28 cellular contexts compared by ENCODE assay signal in the genomic region with DNA sequence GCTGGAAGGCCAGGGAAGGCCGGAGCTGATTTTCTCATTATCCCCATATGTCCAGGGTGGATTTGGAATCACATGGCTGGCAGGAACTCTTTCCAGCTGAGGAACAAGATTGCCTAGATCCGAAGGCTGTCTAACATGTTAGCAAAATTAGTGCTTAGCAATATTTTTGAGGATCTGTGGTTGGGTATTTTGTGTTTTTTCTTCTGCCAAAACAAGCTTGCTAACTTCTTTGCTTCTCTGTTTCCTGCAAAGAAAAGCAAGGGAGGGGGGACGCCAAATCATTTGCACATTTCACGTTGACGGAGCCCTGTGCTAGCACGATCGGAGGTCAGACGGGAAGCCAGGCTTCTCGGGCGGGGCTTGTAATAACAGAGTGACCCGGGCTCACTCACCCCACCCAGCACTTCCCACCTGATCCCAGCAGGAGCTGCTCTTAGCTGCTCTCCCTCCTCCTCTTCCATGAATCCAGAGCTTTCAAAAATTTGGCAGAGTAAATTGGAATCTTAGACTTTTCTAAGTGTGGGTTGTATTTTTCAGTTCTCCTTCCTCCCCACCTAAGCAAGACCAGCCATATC. TPM values are rescaled to one million over a fixed set of nuclear protein-coding genes. Genes with fewer than 3 reads are reported as not detected.
DNase-seq lines count a peak whose midpoint lies in the region; ATAC-seq and TF ChIP-seq lines count a peak whose summit lies in the region.
"Had no signal": no experiment of that assay in that cellular context is flagged by ENCODE, and none has a peak within 500 bp of the region (broad histone marks: within the 10 kb centered on the region; RNA-seq: fewer than 3 reads in every experiment).

No MANE protein-coding gene starts in this region.

- 30% methylated on average over 11 of the region's 11 CpGs for WGBS in mammary epithelial cell (ENCODE audit: low coverage, missing lambda C conversion rate)

- H3K4me2 ChIP-seq in mammary epithelial cell (ENCODE audit: insufficient read depth, low read depth, low read length): no peak overlapping the region
- H3K4me2 ChIP-seq: A549, KMS-11, SK-N-SH had no signal

- TF ChIP-seq CTCF in left ventricle myocardium inferior (IDR thresholded peaks at IDR 0.05; ENCODE audit: borderline replicate concordance) (no peak), right atrium auricular region (IDR thresholded peaks at IDR 0.05) (no peak), mammary epithelial cell (conservative IDR thresholded peaks at IDR 0.05 in 1 of 2, IDR thresholded peaks at IDR 0.05 in 1 of 2; ENCODE audit: extremely low read depth in 1 of 2, insufficient read depth in 1 of 2, low read depth in 1 of 2, low read length in 2 of 2) (no peak)

- peak; percentile 25 for DNase-seq in left ventricle myocardium inferior
- no peak for DNase-seq in right atrium auricular region (ENCODE audit: low spot score)
- DNase-seq in fibroblast of gingiva (ENCODE audit: low read depth): peak; percentile 6
- DNase-seq in left colon: no peak
- DNase-seq in midbrain (lab: John Stamatoyannopoulos, UW): no peak
- DNase-seq in RPMI8226: no peak
- DNase-seq in mammary epithelial cell: no peak
- DNase-seq in stimulated activated naive CD4-positive, alpha-beta T cell (lab: John Stamatoyannopoulos, UW): no peak
- DNase-seq: activated CD4-positive, alpha-beta T cell treated with anti-CD3 and anti-CD28 coated beads, Interleukin-2, amount 10 ng/mL, durations not matched to agents 7 days and 5 days; activated naive CD4-positive, alpha-beta T cell treated with anti-CD3 and anti-CD28 coated beads, Interleukin-2, amount 50 U/mL, for 16 hours; anterior cingulate cortex; DMS79; gastrocnemius medialis; GF-D8; GOT3; mesendoderm; NCI-H1694; NCI-H2171; occipital lobe; SK-N-SH; T-helper 2 cell; upper lobe of left lung had no signal

- H3K36me3 ChIP-seq in left ventricle myocardium inferior (no peaks in the 10 kb centered on the region), right atrium auricular region (no peaks in the 10 kb centered on the region), mammary epithelial cell (ENCODE audit: insufficient read depth, low read length) (no peaks in the 10 kb centered on the region)
- H3K36me3 ChIP-seq: BE2C, gastrocnemius medialis had no signal

- H3K4me3 ChIP-seq in left ventricle myocardium inferior (no peak overlapping the region), right atrium auricular region (no peak overlapping the region), mammary epithelial cell (replicated peaks in 1 of 3; ENCODE audit: insufficient read depth in 1 of 3, low read depth in 2 of 3, low read length in 3 of 3) (no peak overlapping the region)
- H3K4me3 ChIP-seq: A549, gastrocnemius medialis, skin epidermis, upper lobe of left lung had no signal

- H2AFZ ChIP-seq in mammary epithelial cell (ENCODE audit: low read depth, low read length): no peak overlapping the region

- peaks cover 99% of the 10 kb centered on the region for H3K27me3 ChIP-seq in left ventricle myocardium inferior (ENCODE audit: low read depth)
- no peaks in the 10 kb centered on the region for H3K27me3 ChIP-seq in right atrium auricular region
- peaks cover 9% of the 10 kb centered on the region for H3K27me3 ChIP-seq in mammary epithelial cell (ENCODE audit: insufficient read depth, low read length)
- H3K27me3 ChIP-seq: BE2C, upper lobe of left lung had no signal

- ATAC-seq in left colon: peak; percentile 43
- ATAC-seq: A549, gastrocnemius medialis had no signal

- BruUV-seq in mammary epithelial cell (replicated peaks; lab: Mats Ljungman, UMichigan): no TSS peak

- no peak overlapping the region for H3K9ac ChIP-seq in mammary epithelial cell (ENCODE audit: insufficient read depth, low read length)
- H3K9ac ChIP-seq: KMS-11, SK-N-SH had no signal

- in situ Hi-C loops in mammary epithelial cell (cut with MboI; ENCODE audit: low sequenced_read_pairs in 2 of 2): no loop called here

- H3K27ac ChIP-seq in left ventricle myocardium inferior (replicated peaks) (peak overlapping the region; percentile 8), right atrium auricular region (no peak overlapping the region), mammary epithelial cell (ENCODE audit: insufficient read depth, low read depth, low read length) (no peak overlapping the region)
- H3K27ac ChIP-seq: A549, gastrocnemius medialis, KMS-11, skin epidermis, VCaP had no signal

- CTCF ChIA-PET in mammary epithelial cell (lab: Charles Lee; ENCODE audit: low non-redundant PET): no interaction called here

- dilution Hi-C loops in mammary epithelial cell (cut with HindIII; ENCODE audit: low sequenced_read_pairs): loop anchor here (5.0 kb wide), 1 partner anchor 35 kb away; no protein-coding TSS in a partner anchor

- no peaks in the 10 kb centered on the region for H4K20me1 ChIP-seq in mammary epithelial cell (ENCODE audit: insufficient read depth, low read length)

- intact Hi-C loops in left ventricle myocardium inferior (cut with micrococcal nuclease) (no loop called here), left colon (cut with DNase I, micrococcal nuclease) (no loop called here), mammary epithelial cell (cut with micrococcal nuclease) (no loop called here)

- H3K9me3 ChIP-seq in left ventricle myocardium inferior (replicated peaks) (peaks cover 4% of the 10 kb centered on the region), right atrium auricular region (peaks cover 0 to 4% of the 10 kb centered on the region in 2 donors), mammary epithelial cell (replicated peaks; ENCODE audit: insufficient read depth, low read length) (no peaks in the 10 kb centered on the region)
- H3K9me3 ChIP-seq: gastrocnemius medialis, SK-N-SH had no signal

- no peaks in the 10 kb centered on the region for H3K79me2 ChIP-seq in mammary epithelial cell (ENCODE audit: insufficient read depth, low read length)

- H3K4me1 ChIP-seq in left ventricle myocardium inferior (peaks cover 4% of the 10 kb centered on the region), right atrium auricular region (no peaks in the 10 kb centered on the region), mammary epithelial cell (ENCODE audit: insufficient read depth, low read length) (no peaks in the 10 kb centered on the region)
- H3K4me1 ChIP-seq: A549, gastrocnemius medialis had no signal

RNA-seq across cellular contexts. Expression of a gene that starts 33.3 kb away (rescaled TPM):
- 0.33 TPM for total RNA-seq in left ventricle myocardium inferior
- total RNA-seq in right atrium auricular region: under 1 TPM in 1 of 2 donors, not detected in 1; 0.44 TPM
- 10 to 100 TPM in 1 of 2 donors, 1 to 10 TPM in 1; 4.9 to 13.7 TPM for total RNA-seq in left colon
- not detected for total RNA-seq in mammary epithelial cell
- polyA plus RNA-seq in mammary epithelial cell: not detected
- not detected for polyA minus RNA-seq in mammary epithelial cell
- total RNA-seq: activated CD4-positive, alpha-beta T cell treated with anti-CD3 and anti-CD28 coated beads, Interleukin-2, amount 10 ng/mL, durations not matched to agents 7 days and 5 days had no signal
- polyA plus RNA-seq: A549, keratinocyte had no signal

Comparison
In these comparisons a context has a peak if more than half of its experiments do, and no peak if none do; other contexts are left out.
1. DNase-seq: peak in left ventricle myocardium inferior (single experiment) and fibroblast of gingiva (single experiment); none in right atrium auricular region (single experiment), left colon (0 of 2), midbrain (single experiment), RPMI8226 (single experiment), mammary epithelial cell (single experiment) and stimulated activated naive CD4-positive, alpha-beta T cell (0 of 6).